ENCODE assay signal across 11 cellular contexts in the genomic region with DNA sequence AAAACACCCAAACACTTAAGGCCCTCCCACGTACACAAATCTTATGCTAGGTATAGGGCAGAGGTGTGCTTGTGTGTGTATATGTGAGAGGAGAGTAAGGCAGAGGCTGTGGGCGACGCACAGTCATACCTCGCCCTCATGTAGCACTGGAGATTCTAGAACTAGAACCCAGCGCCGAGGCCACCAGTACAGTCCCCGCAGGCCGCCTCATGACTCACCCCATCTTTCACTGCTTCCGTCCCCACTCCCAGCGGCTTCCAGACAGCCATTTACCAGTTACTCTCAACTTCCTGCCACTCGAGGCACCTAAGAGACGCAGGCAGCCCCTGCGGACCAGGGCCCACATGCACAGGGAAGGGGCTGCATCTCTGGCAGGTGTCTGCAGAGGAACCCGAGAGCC. TPM values are rescaled to one million over a fixed set of nuclear protein-coding genes. Genes with fewer than 3 reads are reported as not detected.
DNase-seq lines count a peak whose midpoint lies in the region; ATAC-seq and TF ChIP-seq lines count a peak whose summit lies in the region.
"Had no signal": no experiment of that assay in that cellular context is flagged by ENCODE, and none has a peak within 500 bp of the region (broad histone marks: within the 10 kb centered on the region; RNA-seq: fewer than 3 reads in every experiment).

No MANE protein-coding gene starts in this region.

- intact Hi-C loops in spleen (cut with DNase I; ENCODE audit: low total_unique reads) (no loop called here), upper lobe of right lung (cut with DNase I) (no loop called here)

- DNase-seq in activated CD4-positive, CD25-positive, alpha-beta regulatory T cell treated with anti-CD3 and anti-CD28 coated beads, Interleukin-2, amount 50 U/mL, for 72 hours, result no peak
- DNase-seq in activated naive CD8-positive, alpha-beta T cell treated with anti-CD3 and anti-CD28 coated beads, Interleukin-2, amount 50 U/mL, for 24 hours, result peak; percentile 41
- DNase-seq in spleen, result no peak
- no peak for DNase-seq in upper lobe of right lung
- no peak for DNase-seq in amniotic stem cell (lab: John Stamatoyannopoulos, UW)
- no peak for DNase-seq in COLO668 (lab: John Stamatoyannopoulos, UW; ENCODE audit: unreplicated experiment)
- DNase-seq in ecto neural progenitor cell (ENCODE audit: low spot score), result no peak
- DNase-seq: 8988T, Karpas-422 had no signal

- peaks cover 67% of the 10 kb centered on the region for H3K36me3 Mint-ChIP-seq in activated naive CD8-positive, alpha-beta T cell treated with anti-CD3 and anti-CD28 coated beads, Interleukin-2, amount 50 U/mL, for 24 hours (ENCODE audit: low read depth)

- peak overlapping the region; percentile 76 for H3K27ac Mint-ChIP-seq in activated naive CD8-positive, alpha-beta T cell treated with anti-CD3 and anti-CD28 coated beads, Interleukin-2, amount 50 U/mL, for 24 hours

- H3K9me3 ChIP-seq in spleen (no peaks in the 10 kb centered on the region), upper lobe of right lung (no peaks in the 10 kb centered on the region)

- H3K4me1 ChIP-seq in spleen (peaks cover 7 to 58% (median 38%) of the 10 kb centered on the region in 6 donors), upper lobe of right lung (peaks cover 4% of the 10 kb centered on the region)

- H3K27me3 Mint-ChIP-seq in activated naive CD8-positive, alpha-beta T cell treated with anti-CD3 and anti-CD28 coated beads, Interleukin-2, amount 50 U/mL, for 24 hours, result no peaks in the 10 kb centered on the region
- H3K27me3 Mint-ChIP-seq: progenitor cell of endocrine pancreas had no signal

- no peaks in the 10 kb centered on the region for H3K9me3 Mint-ChIP-seq in activated naive CD8-positive, alpha-beta T cell treated with anti-CD3 and anti-CD28 coated beads, Interleukin-2, amount 50 U/mL, for 24 hours

- 75 to 83% (median 81%) methylated on average over 14 of the region's 14 CpGs for WGBS in spleen, 5 donors

- H3K36me3 ChIP-seq in spleen, result peaks cover 0 to 97% (median 70%) of the 10 kb centered on the region in 6 donors
- peaks cover 88% of the 10 kb centered on the region for H3K36me3 ChIP-seq in upper lobe of right lung

- peak overlapping the region; percentile 4 for H3K4me3 Mint-ChIP-seq in activated naive CD8-positive, alpha-beta T cell treated with anti-CD3 and anti-CD28 coated beads, Interleukin-2, amount 50 U/mL, for 24 hours

- TF ChIP-seq POLR2A in spleen (IDR thresholded peaks at IDR 0.05), result no peak

- H3K27me3 ChIP-seq in spleen (replicated peaks in 1 of 7) (no peaks in the 10 kb centered on the region), upper lobe of right lung (no peaks in the 10 kb centered on the region)

- peak overlapping the region in 6 of 8 donors; percentile 23 to 73 (median 47) for H3K27ac ChIP-seq in spleen
- H3K27ac ChIP-seq in upper lobe of right lung, result peak overlapping the region; percentile 45

- TF ChIP-seq CTCF in spleen (IDR thresholded peaks at IDR 0.05 in 8 of 11, conservative IDR thresholded peaks at IDR 0.05 in 3 of 11) (no peak), upper lobe of right lung (IDR thresholded peaks at IDR 0.05) (no peak)

- peaks cover 41% of the 10 kb centered on the region for H3K4me1 Mint-ChIP-seq in activated naive CD8-positive, alpha-beta T cell treated with anti-CD3 and anti-CD28 coated beads, Interleukin-2, amount 50 U/mL, for 24 hours

- H3K4me3 ChIP-seq in spleen, result no peak overlapping the region
- H3K4me3 ChIP-seq in upper lobe of right lung, result no peak overlapping the region

- ATAC-seq in activated CD4-positive, CD25-positive, alpha-beta regulatory T cell treated with anti-CD3 and anti-CD28 coated beads, Interleukin-2, amount 50 U/mL, for 24 hours, result peak; percentile 88 to 94
- ATAC-seq in activated naive CD8-positive, alpha-beta T cell treated with anti-CD3 and anti-CD28 coated beads, Interleukin-2, amount 50 U/mL, for 24 hours, result peak; percentile 91
- peak; percentile 4 for ATAC-seq in upper lobe of right lung

RNA-seq across cellular contexts. Expression of a gene that starts 23.2 kb away (rescaled TPM):
- 100 to 1,000 TPM; 119 to 169 (median 138) TPM for total RNA-seq in spleen
- polyA plus RNA-seq in spleen, result 100 to 1,000 TPM in 1 of 3 donors, 10 to 100 TPM in 2; 66.9 to 102 (median 79.4) TPM
- 103 TPM for total RNA-seq in upper lobe of right lung

RNA-seq across cellular contexts. Expression of a gene that starts 35.3 kb away (rescaled TPM):
- total RNA-seq in spleen, result 10 to 100 TPM; 38.0 to 95.0 (median 60.1) TPM
- polyA plus RNA-seq in spleen, result 10 to 100 TPM; 13.4 to 26.1 (median 25.0) TPM
- 69.6 TPM for total RNA-seq in upper lobe of right lung

Comparison
In these comparisons a context has a peak if more than half of its experiments do, and no peak if none do; other contexts are left out.
1. ATAC-seq: peak in every context shown above with its lines; median percentile 91 in activated CD4-positive, CD25-positive, alpha-beta regulatory T cell treated with anti-CD3 and anti-CD28 coated beads, Interleukin-2, amount 50 U/mL, for 24 hours; 91 in activated naive CD8-positive, alpha-beta T cell treated with anti-CD3 and anti-CD28 coated beads, Interleukin-2, amount 50 U/mL, for 24 hours; 4 in upper lobe of right lung.